ENCODE assay signal across 8 cellular contexts in genomic region chr4:123444298-123444731, GRCh38. TPM values are rescaled to one million over a fixed set of nuclear protein-coding genes. Genes with fewer than 3 reads are reported as not detected.
DNase-seq lines count a peak whose midpoint lies in the region; ATAC-seq and FAIRE-seq lines count a peak whose summit lies in the region.

No MANE protein-coding gene starts in this region.

- peaks cover 3 to 9% of the 10 kb centered on the region in 2 donors for H3K4me1 ChIP-seq in small intestine (ENCODE audit: control insufficient read depth in 2 of 2, insufficient read depth in 1 of 2, low read depth in 1 of 2, low read length in 1 of 2)

- peak; percentile 60 for ATAC-seq in GM18508 (IDR thresholded peaks at IDR 0.05; ENCODE audit: insufficient read depth, unreplicated experiment)

- DNase-seq in HCEC 1CT (peak; percentile 4), LHCN-M2 (ENCODE audit: low read depth) (peak; percentile 61), iPS DF 19.7 (ENCODE audit: low read depth, low spot score) (peak; percentile 77), small intestine (peak; percentile 90), NCI-H187 (lab: John Stamatoyannopoulos, UW) (no peak), NK-92 (lab: John Stamatoyannopoulos, UW; ENCODE audit: unreplicated experiment) (no peak)
- DNase-seq in activated T-cell treated with anti-CD3 and anti-CD28 coated beads, Interleukin-2, amount 50 U/mL, for 1 hour: peak; percentile 23

- no peaks in the 10 kb centered on the region for H3K27me3 ChIP-seq in small intestine (ENCODE audit: control insufficient read depth in 2 of 2, insufficient read depth in 2 of 2, low read length in 2 of 2)

- H3K36me3 ChIP-seq in small intestine (ENCODE audit: control insufficient read depth in 2 of 2, insufficient read depth in 2 of 2, low read length in 2 of 2): no peaks in the 10 kb centered on the region

- peak overlapping the region; percentile 57 to 62 for H3K27ac ChIP-seq in small intestine (ENCODE audit: low read depth in 1 of 2, low read length in 1 of 2)

- no peak overlapping the region for H3K4me3 ChIP-seq in small intestine (ENCODE audit: low read depth in 1 of 2, low read length in 2 of 2)

- 3 to 12% (median 5%) methylated on average over 9 of the region's 9 CpGs for WGBS in small intestine, 3 donors

- no peaks in the 10 kb centered on the region for H3K9me3 ChIP-seq in small intestine (ENCODE audit: control insufficient read depth, low read depth)

- no peak for FAIRE-seq in small intestine (lab: Jason Lieb, UNC)

RNA-seq across cellular contexts. Expression of gene SPRY1, which starts 47.7 kb away (rescaled TPM):
- 6.2 and 13.5 TPM in 2 replicates for total RNA-seq in LHCN-M2 (2014; rRNA removed)
- 3.7 TPM for polyA plus RNA-seq in LHCN-M2 (2012)
- polyA plus RNA-seq in small intestine: 10 to 100 TPM in 2 of 3 donors, 1 to 10 TPM in 1; 6.5 to 28.6 (median 11.9) TPM

Comparison
In these comparisons a context has a peak if more than half of its experiments do, and no peak if none do; other contexts are left out.
1. DNase-seq: peak in HCEC 1CT (single experiment), LHCN-M2 (single experiment), activated T-cell treated with anti-CD3 and anti-CD28 coated beads, Interleukin-2, amount 50 U/mL, for 1 hour (single experiment), iPS DF 19.7 (single experiment) and small intestine (single experiment); none in NCI-H187 (0 of 2) and NK-92 (single experiment).